ENCODE assay signal across 1 cellular context in genomic region chr12:68686595-68687521, GRCh38.
TF ChIP-seq lines count a peak whose summit lies in the region.

Gene NUP107, plus strand, starts transcription at chr12:68686978. Its CDS starts 88 bp downstream, at chr12:68687066.

TF ChIP-seq in WTC11, 78 proteins besides CTCF, POLR2A, EP300 and RAD21 (continued from another document and continues in another):
- TF ChIP-seq, protein P1, sequence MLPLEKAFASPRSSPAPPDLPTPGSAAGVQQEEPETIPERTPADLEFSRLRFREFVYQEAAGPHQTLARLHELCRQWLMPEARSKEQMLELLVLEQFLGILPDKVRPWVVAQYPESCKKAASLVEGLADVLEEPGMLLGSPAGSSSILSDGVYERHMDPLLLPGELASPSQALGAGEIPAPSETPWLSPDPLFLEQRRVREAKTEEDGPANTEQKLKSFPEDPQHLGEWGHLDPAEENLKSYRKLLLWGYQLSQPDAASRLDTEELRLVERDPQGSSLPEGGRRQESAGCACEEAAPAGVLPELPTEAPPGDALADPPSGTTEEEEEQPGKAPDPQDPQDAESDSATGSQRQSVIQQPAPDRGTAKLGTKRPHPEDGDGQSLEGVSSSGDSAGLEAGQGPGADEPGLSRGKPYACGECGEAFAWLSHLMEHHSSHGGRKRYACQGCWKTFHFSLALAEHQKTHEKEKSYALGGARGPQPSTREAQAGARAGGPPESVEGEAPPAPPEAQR (CRISPR knock-in tag; IDR thresholded peaks at IDR 0.05), result no peak
- TF ChIP-seq, protein P2, sequence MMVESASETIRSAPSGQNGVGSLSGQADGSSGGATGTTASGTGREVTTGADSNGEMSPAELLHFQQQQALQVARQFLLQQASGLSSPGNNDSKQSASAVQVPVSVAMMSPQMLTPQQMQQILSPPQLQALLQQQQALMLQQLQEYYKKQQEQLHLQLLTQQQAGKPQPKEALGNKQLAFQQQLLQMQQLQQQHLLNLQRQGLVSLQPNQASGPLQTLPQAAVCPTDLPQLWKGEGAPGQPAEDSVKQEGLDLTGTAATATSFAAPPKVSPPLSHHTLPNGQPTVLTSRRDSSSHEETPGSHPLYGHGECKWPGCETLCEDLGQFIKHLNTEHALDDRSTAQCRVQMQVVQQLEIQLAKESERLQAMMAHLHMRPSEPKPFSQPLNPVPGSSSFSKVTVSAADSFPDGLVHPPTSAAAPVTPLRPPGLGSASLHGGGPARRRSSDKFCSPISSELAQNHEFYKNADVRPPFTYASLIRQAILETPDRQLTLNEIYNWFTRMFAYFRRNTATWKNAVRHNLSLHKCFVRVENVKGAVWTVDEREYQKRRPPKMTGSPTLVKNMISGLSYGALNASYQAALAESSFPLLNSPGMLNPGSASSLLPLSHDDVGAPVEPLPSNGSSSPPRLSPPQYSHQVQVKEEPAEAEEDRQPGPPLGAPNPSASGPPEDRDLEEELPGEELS (CRISPR knock-in tag; IDR thresholded peaks at IDR 0.05), result no peak; the same call in 1 of the 2 replicates
- TF ChIP-seq MXD4 (CRISPR knock-in tag; IDR thresholded peaks at IDR 0.05; ENCODE audit: borderline replicate concordance) (no peak), ZNF232 (CRISPR knock-in tag; IDR thresholded peaks at IDR 0.05) (no peak), ZNF396 (CRISPR knock-in tag; IDR thresholded peaks at IDR 0.05; ENCODE audit: borderline replicate concordance) (no peak), CREM (CRISPR knock-in tag; IDR thresholded peaks at IDR 0.05) (peak; percentile 52), PRDM15 (CRISPR knock-in tag; IDR thresholded peaks at IDR 0.05) (no peak), KAT7 (CRISPR knock-in tag; IDR thresholded peaks at IDR 0.05; ENCODE audit: borderline replicate concordance) (peak; percentile 56; the same call in 1 of the 2 replicates), ZNF281 (CRISPR knock-in tag; IDR thresholded peaks at IDR 0.05) (no peak), ZNF263 (CRISPR knock-in tag; IDR thresholded peaks at IDR 0.05; ENCODE audit: low read depth) (no peak), HMGA2 (CRISPR knock-in tag; IDR thresholded peaks at IDR 0.05) (no peak), JAZF1 (CRISPR knock-in tag; IDR thresholded peaks at IDR 0.05) (no peak), FOXP1 (CRISPR knock-in tag; IDR thresholded peaks at IDR 0.05; ENCODE audit: borderline replicate concordance) (peak; percentile 65; the same call in 1 of the 2 replicates), ZMAT4 (CRISPR knock-in tag; IDR thresholded peaks at IDR 0.05) (no peak), TCF7 (CRISPR knock-in tag; IDR thresholded peaks at IDR 0.05; ENCODE audit: low read depth) (no peak), ZNF532 (CRISPR knock-in tag; IDR thresholded peaks at IDR 0.05; ENCODE audit: borderline replicate concordance) (no peak), SOX15 (CRISPR knock-in tag; IDR thresholded peaks at IDR 0.05) (no peak), RELA (CRISPR knock-in tag; IDR thresholded peaks at IDR 0.05; ENCODE audit: borderline replicate concordance) (no peak)
- TF ChIP-seq, protein P3, sequence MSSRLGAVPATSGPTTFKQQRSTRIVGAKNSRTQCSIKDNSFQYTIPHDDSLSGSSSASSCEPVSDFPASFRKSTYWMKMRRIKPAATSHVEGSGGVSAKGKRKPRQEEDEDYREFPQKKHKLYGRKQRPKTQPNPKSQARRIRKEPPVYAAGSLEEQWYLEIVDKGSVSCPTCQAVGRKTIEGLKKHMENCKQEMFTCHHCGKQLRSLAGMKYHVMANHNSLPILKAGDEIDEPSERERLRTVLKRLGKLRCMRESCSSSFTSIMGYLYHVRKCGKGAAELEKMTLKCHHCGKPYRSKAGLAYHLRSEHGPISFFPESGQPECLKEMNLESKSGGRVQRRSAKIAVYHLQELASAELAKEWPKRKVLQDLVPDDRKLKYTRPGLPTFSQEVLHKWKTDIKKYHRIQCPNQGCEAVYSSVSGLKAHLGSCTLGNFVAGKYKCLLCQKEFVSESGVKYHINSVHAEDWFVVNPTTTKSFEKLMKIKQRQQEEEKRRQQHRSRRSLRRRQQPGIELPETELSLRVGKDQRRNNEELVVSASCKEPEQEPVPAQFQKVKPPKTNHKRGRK (CRISPR knock-in tag; IDR thresholded peaks at IDR 0.05; ENCODE audit: borderline replicate concordance), result no peak
- TF ChIP-seq, protein P4, sequence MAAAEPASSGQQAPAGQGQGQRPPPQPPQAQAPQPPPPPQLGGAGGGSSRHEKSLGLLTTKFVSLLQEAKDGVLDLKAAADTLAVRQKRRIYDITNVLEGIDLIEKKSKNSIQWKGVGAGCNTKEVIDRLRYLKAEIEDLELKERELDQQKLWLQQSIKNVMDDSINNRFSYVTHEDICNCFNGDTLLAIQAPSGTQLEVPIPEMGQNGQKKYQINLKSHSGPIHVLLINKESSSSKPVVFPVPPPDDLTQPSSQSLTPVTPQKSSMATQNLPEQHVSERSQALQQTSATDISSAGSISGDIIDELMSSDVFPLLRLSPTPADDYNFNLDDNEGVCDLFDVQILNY (CRISPR knock-in tag; IDR thresholded peaks at IDR 0.05), result 0 out of 2 replicates have a peak, but pooled peaks have one; percentile 29
- TF ChIP-seq, protein P5, sequence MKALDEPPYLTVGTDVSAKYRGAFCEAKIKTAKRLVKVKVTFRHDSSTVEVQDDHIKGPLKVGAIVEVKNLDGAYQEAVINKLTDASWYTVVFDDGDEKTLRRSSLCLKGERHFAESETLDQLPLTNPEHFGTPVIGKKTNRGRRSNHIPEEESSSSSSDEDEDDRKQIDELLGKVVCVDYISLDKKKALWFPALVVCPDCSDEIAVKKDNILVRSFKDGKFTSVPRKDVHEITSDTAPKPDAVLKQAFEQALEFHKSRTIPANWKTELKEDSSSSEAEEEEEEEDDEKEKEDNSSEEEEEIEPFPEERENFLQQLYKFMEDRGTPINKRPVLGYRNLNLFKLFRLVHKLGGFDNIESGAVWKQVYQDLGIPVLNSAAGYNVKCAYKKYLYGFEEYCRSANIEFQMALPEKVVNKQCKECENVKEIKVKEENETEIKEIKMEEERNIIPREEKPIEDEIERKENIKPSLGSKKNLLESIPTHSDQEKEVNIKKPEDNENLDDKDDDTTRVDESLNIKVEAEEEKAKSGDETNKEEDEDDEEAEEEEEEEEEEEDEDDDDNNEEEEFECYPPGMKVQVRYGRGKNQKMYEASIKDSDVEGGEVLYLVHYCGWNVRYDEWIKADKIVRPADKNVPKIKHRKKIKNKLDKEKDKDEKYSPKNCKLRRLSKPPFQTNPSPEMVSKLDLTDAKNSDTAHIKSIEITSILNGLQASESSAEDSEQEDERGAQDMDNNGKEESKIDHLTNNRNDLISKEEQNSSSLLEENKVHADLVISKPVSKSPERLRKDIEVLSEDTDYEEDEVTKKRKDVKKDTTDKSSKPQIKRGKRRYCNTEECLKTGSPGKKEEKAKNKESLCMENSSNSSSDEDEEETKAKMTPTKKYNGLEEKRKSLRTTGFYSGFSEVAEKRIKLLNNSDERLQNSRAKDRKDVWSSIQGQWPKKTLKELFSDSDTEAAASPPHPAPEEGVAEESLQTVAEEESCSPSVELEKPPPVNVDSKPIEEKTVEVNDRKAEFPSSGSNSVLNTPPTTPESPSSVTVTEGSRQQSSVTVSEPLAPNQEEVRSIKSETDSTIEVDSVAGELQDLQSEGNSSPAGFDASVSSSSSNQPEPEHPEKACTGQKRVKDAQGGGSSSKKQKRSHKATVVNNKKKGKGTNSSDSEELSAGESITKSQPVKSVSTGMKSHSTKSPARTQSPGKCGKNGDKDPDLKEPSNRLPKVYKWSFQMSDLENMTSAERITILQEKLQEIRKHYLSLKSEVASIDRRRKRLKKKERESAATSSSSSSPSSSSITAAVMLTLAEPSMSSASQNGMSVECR (CRISPR knock-in tag; IDR thresholded peaks at IDR 0.05; ENCODE audit: borderline replicate concordance), result peak; percentile 84; the same call in 1 of the 2 replicates
- TF ChIP-seq, protein P6, sequence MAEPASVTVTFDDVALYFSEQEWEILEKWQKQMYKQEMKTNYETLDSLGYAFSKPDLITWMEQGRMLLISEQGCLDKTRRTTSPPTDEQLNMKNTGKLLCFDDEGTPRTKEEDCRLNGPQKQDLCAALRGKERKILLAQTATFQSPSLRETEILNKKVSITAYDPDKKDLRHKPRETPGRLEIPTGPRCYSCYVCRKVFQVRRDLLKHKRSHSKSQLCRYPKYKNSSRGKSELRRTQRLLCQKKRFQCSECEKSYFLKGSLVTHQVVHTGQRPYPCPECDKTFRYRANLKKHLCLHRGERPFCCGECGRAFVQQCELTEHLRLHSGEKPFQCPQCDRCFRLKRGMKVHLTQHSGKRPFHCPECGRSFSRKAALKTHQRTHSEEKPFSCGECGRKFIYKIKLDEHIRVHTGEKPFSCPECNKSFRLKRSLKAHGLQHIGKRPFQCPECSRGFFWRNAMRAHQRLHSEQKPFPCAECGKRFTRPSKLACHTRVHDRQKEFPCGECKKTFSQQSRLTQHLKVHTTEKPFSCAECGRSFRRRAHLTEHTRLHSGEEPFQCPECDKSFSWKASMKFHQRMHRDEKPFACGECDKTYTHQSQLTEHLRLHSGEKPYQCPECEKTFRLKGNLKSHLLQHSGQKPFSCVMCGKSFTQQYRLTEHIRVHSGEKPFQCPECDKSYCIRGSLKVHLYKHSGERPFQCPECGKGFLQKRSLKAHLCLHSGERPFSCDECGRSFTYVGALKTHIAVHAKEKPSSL (CRISPR knock-in tag; conservative IDR thresholded peaks at IDR 0.05), result no peak
- TF ChIP-seq, protein P7, sequence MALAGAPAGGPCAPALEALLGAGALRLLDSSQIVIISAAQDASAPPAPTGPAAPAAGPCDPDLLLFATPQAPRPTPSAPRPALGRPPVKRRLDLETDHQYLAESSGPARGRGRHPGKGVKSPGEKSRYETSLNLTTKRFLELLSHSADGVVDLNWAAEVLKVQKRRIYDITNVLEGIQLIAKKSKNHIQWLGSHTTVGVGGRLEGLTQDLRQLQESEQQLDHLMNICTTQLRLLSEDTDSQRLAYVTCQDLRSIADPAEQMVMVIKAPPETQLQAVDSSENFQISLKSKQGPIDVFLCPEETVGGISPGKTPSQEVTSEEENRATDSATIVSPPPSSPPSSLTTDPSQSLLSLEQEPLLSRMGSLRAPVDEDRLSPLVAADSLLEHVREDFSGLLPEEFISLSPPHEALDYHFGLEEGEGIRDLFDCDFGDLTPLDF (CRISPR knock-in tag; IDR thresholded peaks at IDR 0.05), result no peak
